In genomic region chr20:22561965-22562581, GRCh38 we compare ENCODE assay signal across 2 cellular contexts.
TF ChIP-seq lines count a peak whose summit lies in the region.

No MANE protein-coding gene starts in this region.

TF ChIP-seq in K562, 482 proteins besides CTCF, POLR2A, EP300 and RAD21:
- TF ChIP-seq HMGXB4 (CRISPR knock-in tag; IDR thresholded peaks at IDR 0.05) (no peak), ZNF707 (CRISPR knock-in tag; conservative IDR thresholded peaks at IDR 0.05) (no peak), SMARCA4 (IDR thresholded peaks at IDR 0.05) (peak; percentile 36; the same call in 1 of the 2 replicates), CTBP1 (IDR thresholded peaks at IDR 0.05; ENCODE audit: borderline replicate concordance) (no peak), TCF3 (CRISPR knock-in tag; IDR thresholded peaks at IDR 0.05) (peak; percentile 67), CHD4 (IDR thresholded peaks at IDR 0.05; ENCODE audit: insufficient read depth, insufficient replicate concordance, low read depth, low read length, poor library complexity, severe bottlenecking) (no peak), NCOA1 (IDR thresholded peaks at IDR 0.05; ENCODE audit: low read depth) (no peak), MTA2 (IDR thresholded peaks at IDR 0.05; ENCODE audit: low read depth) (peak; percentile 54), MTF1 (CRISPR knock-in tag; IDR thresholded peaks at IDR 0.05; ENCODE audit: borderline replicate concordance) (no peak), ARID3B (CRISPR knock-in tag; IDR thresholded peaks at IDR 0.05; ENCODE audit: borderline replicate concordance) (no peak), SMAD3 (CRISPR knock-in tag; conservative IDR thresholded peaks at IDR 0.05) (no peak), HINFP (tag; conservative IDR thresholded peaks at IDR 0.05; ENCODE audit: low read depth) (peak; percentile 77), SOX6 (IDR thresholded peaks at IDR 0.05) (peak; percentile 75), CBFA2T2 (conservative IDR thresholded peaks at IDR 0.05) (peak; percentile 21; the same call in 1 of the 2 replicates), ZKSCAN1 (IDR thresholded peaks at IDR 0.05; ENCODE audit: low read depth, low read length) (no peak), ARID1B (IDR thresholded peaks at IDR 0.05) (peak; percentile 77), CBFA2T3 (IDR thresholded peaks at IDR 0.05) (peak; percentile 55), TAL1 (IDR thresholded peaks at IDR 0.05) (peak; percentile 65), E2F8 (IDR thresholded peaks at IDR 0.05; ENCODE audit: low read depth, partially characterized antibody) (no peak), SMARCE1 (IDR thresholded peaks at IDR 0.05) (peak; percentile 59; the same call in 1 of the 2 replicates)

TF ChIP-seq in HepG2, 621 proteins besides CTCF, POLR2A, EP300 and RAD21 (continues in another document):
- TF ChIP-seq TCF7L2 (IDR thresholded peaks at IDR 0.05; ENCODE audit: low read depth, low read length) (no peak), MLXIP (CRISPR knock-in tag; IDR thresholded peaks at IDR 0.05; ENCODE audit: borderline replicate concordance) (no peak), PHF5A (CRISPR knock-in tag; IDR thresholded peaks at IDR 0.05; ENCODE audit: low read depth, unreplicated experiment) (no peak), ELK4 (CRISPR knock-in tag; IDR thresholded peaks at IDR 0.05; ENCODE audit: borderline replicate concordance) (no peak), ZNF556 (CRISPR knock-in tag; IDR thresholded peaks at IDR 0.05; ENCODE audit: borderline replicate concordance) (0 out of 2 replicates have a peak, but pooled peaks have one; percentile 8), PAWR (CRISPR knock-in tag; IDR thresholded peaks at IDR 0.05; ENCODE audit: borderline replicate concordance) (no peak), LRRFIP1 (CRISPR knock-in tag; conservative IDR thresholded peaks at IDR 0.05) (no peak), HOXA9 (CRISPR knock-in tag; IDR thresholded peaks at IDR 0.05; ENCODE audit: borderline replicate concordance) (no peak), ZNF557 (CRISPR knock-in tag; IDR thresholded peaks at IDR 0.05) (no peak), YEATS2 (CRISPR knock-in tag; IDR thresholded peaks at IDR 0.05; ENCODE audit: borderline replicate concordance) (no peak), ZNF124 (CRISPR knock-in tag; IDR thresholded peaks at IDR 0.05) (no peak), ZNF549 (CRISPR knock-in tag; IDR thresholded peaks at IDR 0.05) (no peak), HDAC1 (CRISPR knock-in tag; IDR thresholded peaks at IDR 0.05) (peak; percentile 12; the same call in 1 of the 2 replicates), MIXL1 (CRISPR knock-in tag; IDR thresholded peaks at IDR 0.05) (no peak), SP2 (CRISPR knock-in tag; IDR thresholded peaks at IDR 0.05) (no peak), DMAP1 (CRISPR knock-in tag; IDR thresholded peaks at IDR 0.05) (no peak), ZNF776 (CRISPR knock-in tag; IDR thresholded peaks at IDR 0.05) (no peak), FOSL1 (CRISPR knock-in tag; IDR thresholded peaks at IDR 0.05; ENCODE audit: borderline replicate concordance) (no peak), ZEB1 (IDR thresholded peaks at IDR 0.05; ENCODE audit: insufficient replicate concordance, low read depth) (no peak), MAFG (CRISPR knock-in tag; IDR thresholded peaks at IDR 0.05) (no peak), ZNF607 (CRISPR knock-in tag; IDR thresholded peaks at IDR 0.05; ENCODE audit: borderline replicate concordance) (no peak), ZNF275 (CRISPR knock-in tag; IDR thresholded peaks at IDR 0.05; ENCODE audit: borderline replicate concordance) (no peak), ZNF605 (CRISPR knock-in tag; IDR thresholded peaks at IDR 0.05) (peak; percentile 79), RXRB (CRISPR knock-in tag; IDR thresholded peaks at IDR 0.05; ENCODE audit: borderline replicate concordance) (no peak), POLR2G (IDR thresholded peaks at IDR 0.05; ENCODE audit: low read depth, low read length) (peak; percentile 50; the same call in 1 of the 2 replicates), ZBTB14 (CRISPR knock-in tag; IDR thresholded peaks at IDR 0.05) (no peak), SP4 (CRISPR knock-in tag; IDR thresholded peaks at IDR 0.05) (0 out of 2 replicates have a peak, but pooled peaks have one; percentile 27), ZNF629 (CRISPR knock-in tag; conservative IDR thresholded peaks at IDR 0.05) (no peak), CHD2 (IDR thresholded peaks at IDR 0.05; ENCODE audit: low read depth, low read length) (no peak), ZNF354B (CRISPR knock-in tag; IDR thresholded peaks at IDR 0.05) (no peak), TGIF2 (CRISPR knock-in tag; IDR thresholded peaks at IDR 0.05) (no peak), ZNF784 (CRISPR knock-in tag; IDR thresholded peaks at IDR 0.05; ENCODE audit: borderline replicate concordance) (peak; percentile 36; the same call in 1 of the 2 replicates), BRF2 (CRISPR knock-in tag; IDR thresholded peaks at IDR 0.05) (0 out of 2 replicates have a peak, but pooled peaks have one; percentile 19), ZHX2 (IDR thresholded peaks at IDR 0.05; ENCODE audit: low read depth) (no peak), ZHX2 (CRISPR knock-in tag; IDR thresholded peaks at IDR 0.05; ENCODE audit: borderline replicate concordance) (no peak), POLR2AphosphoS5 (IDR thresholded peaks at IDR 0.05; ENCODE audit: low read depth, low read length) (0 out of 2 replicates have a peak, but pooled peaks have one; percentile 60), REXO4 (CRISPR knock-in tag; IDR thresholded peaks at IDR 0.05; ENCODE audit: borderline replicate concordance) (no peak)
